In genomic region chr16:5328546-5328945, GRCh38 we compare ENCODE assay signal across 21 cellular contexts.
A peak's percentile ranks its signal among the peaks of the same experiment; 100 is the strongest.
DNase-seq lines count a peak whose midpoint lies in the region; ATAC-seq, FAIRE-seq and TF ChIP-seq lines count a peak whose summit lies in the region.
"Had no signal": no experiment of that assay in that cellular context is flagged by ENCODE, and none has a peak within 500 bp of the region (broad histone marks: within the 10 kb centered on the region; RNA-seq: fewer than 3 reads in every experiment).

No MANE protein-coding gene starts in this region.

- H3K79me2 ChIP-seq in K562 (ENCODE audit: control insufficient read depth, insufficient read depth, low read length) = no peaks in the 10 kb centered on the region
- no peaks in the 10 kb centered on the region for H3K79me2 ChIP-seq in neural progenitor cell (ENCODE audit: low read depth)

- H3K4me1 Mint-ChIP-seq in neural progenitor cell = no peaks in the 10 kb centered on the region

- H4K20me1 ChIP-seq in K562 (replicated peaks; ENCODE audit: control insufficient read depth, insufficient read depth, low read length) (0 out of 2 replicates have a peak, but pooled peaks cover 4% of the 10 kb centered on the region), neural progenitor cell (ENCODE audit: low read depth) (no peaks in the 10 kb centered on the region)

- no peak for FAIRE-seq in K562 (lab: Jason Lieb, UNC)

- TF ChIP-seq EP300 in K562 (IDR thresholded peaks at IDR 0.05; ENCODE audit: low read length) = no peak

- no peak for TF ChIP-seq POLR2A in K562 (conservative IDR thresholded peaks at IDR 0.05)

- H3K9me3 ChIP-seq in K562 (replicated peaks; ENCODE audit: control insufficient read depth, insufficient read depth, low read depth, low read length) (no peaks in the 10 kb centered on the region), neural progenitor cell (ENCODE audit: low read depth) (peaks cover 4% of the 10 kb centered on the region), tibial artery (no peaks in the 10 kb centered on the region), lower lobe of right lung (no peaks in the 10 kb centered on the region)
- H3K9me3 ChIP-seq: MG63 had no signal

- no peaks in the 10 kb centered on the region for H3K36me3 ChIP-seq in K562 (ENCODE audit: control insufficient read depth, insufficient read depth, low read length)
- no peaks in the 10 kb centered on the region for H3K36me3 ChIP-seq in neural progenitor cell
- no peaks in the 10 kb centered on the region for H3K36me3 ChIP-seq in tibial artery
- H3K36me3 ChIP-seq in lower lobe of right lung = no peaks in the 10 kb centered on the region
- H3K36me3 ChIP-seq: MG63 had no signal

- in situ Hi-C loops in Caki2 (cut with HindIII; ENCODE audit: low pct_unique_long_range_greater_than_20kb, low sequenced_read_pairs) (no loop called here), K562 (cut with MboI) (no loop called here)

- H3K4me3 ChIP-seq in K562 = no peak overlapping the region
- H3K4me3 ChIP-seq in neural progenitor cell = no peak overlapping the region
- H3K4me3 ChIP-seq in tibial artery = no peak overlapping the region
- H3K4me3 ChIP-seq in lower lobe of right lung = no peak overlapping the region
- H3K4me3 ChIP-seq: GM23338, MG63 had no signal

- H3K27me3 ChIP-seq in K562 (ENCODE audit: control insufficient read depth in 2 of 2, insufficient read depth in 2 of 2, low read length in 2 of 2) = no peaks in the 10 kb centered on the region
- H3K27me3 ChIP-seq in neural progenitor cell = no peaks in the 10 kb centered on the region
- no peaks in the 10 kb centered on the region for H3K27me3 ChIP-seq in tibial artery
- H3K27me3 ChIP-seq in lower lobe of right lung (ENCODE audit: low read depth) = no peaks in the 10 kb centered on the region

- no peaks in the 10 kb centered on the region for H3K36me3 Mint-ChIP-seq in neural progenitor cell

- H3K27ac Mint-ChIP-seq in neural progenitor cell = no peak overlapping the region
- H3K27ac Mint-ChIP-seq: GM23338; T-helper 1 cell treated with Interleukin-12 subunit alpha and Interleukin-12 subunit beta and Interleukin-4 antibody, amounts not matched to agents 30 μg/mL and 1 μg/mL, for 36 hours had no signal

- H3K4me2 ChIP-seq in K562 (ENCODE audit: insufficient read depth, low read length) (no peak overlapping the region), neural progenitor cell (no peak overlapping the region)
- H3K4me2 ChIP-seq: GM23338, KMS-11 had no signal

- no peak for TF ChIP-seq RAD21 in K562 (CRISPR knock-in tag; conservative IDR thresholded peaks at IDR 0.05 in 1 of 2, IDR thresholded peaks at IDR 0.05 in 1 of 2)

- 0% methylated on average over 5 of the region's 5 CpGs for WGBS in K562 (ENCODE audit: insufficient coverage, low coverage, missing lambda C conversion rate)

- H3K27ac ChIP-seq in K562 (ENCODE audit: extremely low read depth, low read depth, low read length) (no peak overlapping the region), neural progenitor cell (no peak overlapping the region), tibial artery (no peak overlapping the region), lower lobe of right lung (no peak overlapping the region)
- H3K27ac ChIP-seq: KMS-11 had no signal

- no peak for ATAC-seq in K562
- ATAC-seq in lower lobe of right lung = no peak
- ATAC-seq: GM23338 had no signal

- H3F3A ChIP-seq in neural progenitor cell (ENCODE audit: low read depth) = no peaks in the 10 kb centered on the region

- no peaks in the 10 kb centered on the region for H3K9me1 ChIP-seq in K562 (ENCODE audit: control insufficient read depth, insufficient read depth, low read length)

- H2AFZ ChIP-seq in K562 (ENCODE audit: low read depth, low read length) = no peak overlapping the region
- no peak overlapping the region for H2AFZ ChIP-seq in neural progenitor cell (replicated peaks)
- H2AFZ ChIP-seq: GM23338 had no signal

- H3K9ac ChIP-seq in K562 (ENCODE audit: insufficient read depth in 1 of 2, low read depth in 2 of 2, low read length in 2 of 2) (no peak overlapping the region), neural progenitor cell (no peak overlapping the region)
- H3K9ac ChIP-seq: KMS-11 had no signal

- H3K27me3 Mint-ChIP-seq in neural progenitor cell (ENCODE audit: insufficient read depth, low read depth) = peaks cover 12% of the 10 kb centered on the region

- H3K9me3 Mint-ChIP-seq in neural progenitor cell = peaks cover 7% of the 10 kb centered on the region

- no peak for TF ChIP-seq CTCF in K562 (IDR thresholded peaks at IDR 0.05 in 2 of 3, conservative IDR thresholded peaks at IDR 0.05 in 1 of 3; ENCODE audit: insufficient read depth in 2 of 3, low read depth in 1 of 3, low read length in 3 of 3)
- no peak for TF ChIP-seq CTCF in neural progenitor cell (IDR thresholded peaks at IDR 0.05)
- no peak for TF ChIP-seq CTCF in tibial artery (IDR thresholded peaks at IDR 0.05)
- no peak for TF ChIP-seq CTCF in lower lobe of right lung (IDR thresholded peaks at IDR 0.05)

- peak; percentile 7 for DNase-seq in Caki2 (ENCODE audit: low read depth)
- peak; percentile 78 for DNase-seq in M059J (ENCODE audit: low read depth)
- peak; percentile 7 to 58 (median 44) for DNase-seq in K562 (ENCODE audit: extremely low read depth in 1 of 4, low spot score in 3 of 4)
- peak; percentile 9 for DNase-seq in neural progenitor cell (ENCODE audit: low spot score)
- no peak for DNase-seq in Kasumi-1 (lab: John Stamatoyannopoulos, UW)
- DNase-seq in tibial artery = no peak
- no peak for DNase-seq in iPS-NIHi7 (ENCODE audit: extremely low spot score)
- DNase-seq in lower lobe of right lung = no peak
- DNase-seq: C1 segment of cervical spinal cord, DMS79 treated with DMSO at 0.1 percent for 48 hours, HCEC 1CT, MG63, NCI-H1092, NCI-H1436 treated with DMSO at 0.1 percent for 48 hours, NCI-H2029, NCI-H526, OCI-M1, SHP77 had no signal

- CTCF ChIA-PET in K562 (lab: Yijun Ruan, JAX; ENCODE audit: low intra/inter-chr PET ratio) = no interaction called here

- no peak overlapping the region for H3K4me3 Mint-ChIP-seq in neural progenitor cell
- H3K4me3 Mint-ChIP-seq: GM23338; T-helper 1 cell treated with Interleukin-12 subunit alpha and Interleukin-12 subunit beta and Interleukin-4 antibody, amounts not matched to agents 30 μg/mL and 1 μg/mL, for 36 hours had no signal

- intact Hi-C loops in K562 (cut with micrococcal nuclease) (no loop called here), tibial artery (cut with DNase I; ENCODE audit: low total_unique reads) (no loop called here), lower lobe of right lung (cut with DNase I) (no loop called here)

- POLR2A ChIA-PET in K562 (lab: Yijun Ruan, JAX) = no interaction called here

- no TSS peak for BruUV-seq in K562 (replicated peaks; lab: Mats Ljungman, UMichigan)

- H3K4me1 ChIP-seq in K562 (replicated peaks in 1 of 2; ENCODE audit: control insufficient read depth in 2 of 2, insufficient read depth in 2 of 2, low read length in 2 of 2) (no peaks in the 10 kb centered on the region), neural progenitor cell (peaks cover 3% of the 10 kb centered on the region), tibial artery (no peaks in the 10 kb centered on the region), lower lobe of right lung (no peaks in the 10 kb centered on the region)

TF ChIP-seq in K562, 482 proteins besides CTCF, POLR2A, EP300 and RAD21:
- TF ChIP-seq, protein P1, sequence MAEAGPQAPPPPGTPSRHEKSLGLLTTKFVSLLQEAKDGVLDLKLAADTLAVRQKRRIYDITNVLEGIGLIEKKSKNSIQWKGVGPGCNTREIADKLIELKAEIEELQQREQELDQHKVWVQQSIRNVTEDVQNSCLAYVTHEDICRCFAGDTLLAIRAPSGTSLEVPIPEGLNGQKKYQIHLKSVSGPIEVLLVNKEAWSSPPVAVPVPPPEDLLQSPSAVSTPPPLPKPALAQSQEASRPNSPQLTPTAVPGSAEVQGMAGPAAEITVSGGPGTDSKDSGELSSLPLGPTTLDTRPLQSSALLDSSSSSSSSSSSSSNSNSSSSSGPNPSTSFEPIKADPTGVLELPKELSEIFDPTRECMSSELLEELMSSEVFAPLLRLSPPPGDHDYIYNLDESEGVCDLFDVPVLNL (CRISPR knock-in tag; IDR thresholded peaks at IDR 0.05; ENCODE audit: low read depth) = no peak
- TF ChIP-seq SMAD3 (CRISPR knock-in tag; conservative IDR thresholded peaks at IDR 0.05) (no peak), FOXP1 (CRISPR knock-in tag; IDR thresholded peaks at IDR 0.05) (no peak), NR3C1 (CRISPR knock-in tag; IDR thresholded peaks at IDR 0.05) (no peak)
- TF ChIP-seq, protein P2, sequence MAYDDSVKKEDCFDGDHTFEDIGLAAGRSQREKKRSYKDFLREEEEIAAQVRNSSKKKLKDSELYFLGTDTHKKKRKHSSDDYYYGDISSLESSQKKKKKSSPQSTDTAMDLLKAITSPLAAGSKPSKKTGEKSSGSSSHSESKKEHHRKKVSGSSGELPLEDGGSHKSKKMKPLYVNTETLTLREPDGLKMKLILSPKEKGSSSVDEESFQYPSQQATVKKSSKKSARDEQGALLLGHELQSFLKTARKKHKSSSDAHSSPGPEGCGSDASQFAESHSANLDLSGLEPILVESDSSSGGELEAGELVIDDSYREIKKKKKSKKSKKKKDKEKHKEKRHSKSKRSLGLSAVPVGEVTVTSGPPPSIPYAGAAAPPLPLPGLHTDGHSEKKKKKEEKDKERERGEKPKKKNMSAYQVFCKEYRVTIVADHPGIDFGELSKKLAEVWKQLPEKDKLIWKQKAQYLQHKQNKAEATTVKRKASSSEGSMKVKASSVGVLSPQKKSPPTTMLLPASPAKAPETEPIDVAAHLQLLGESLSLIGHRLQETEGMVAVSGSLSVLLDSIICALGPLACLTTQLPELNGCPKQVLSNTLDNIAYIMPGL (CRISPR knock-in tag; IDR thresholded peaks at IDR 0.05) = no peak
TF ChIP-seq in K562: peak in this region for 0.

Comparison
In these comparisons a context has a peak if more than half of its experiments do, and no peak if none do; other contexts are left out.
1. DNase-seq: peak in Caki2 (single experiment), M059J (single experiment), K562 (4 of 4) and neural progenitor cell (single experiment); none in Kasumi-1 (0 of 2), tibial artery (0 of 2), iPS-NIHi7 (single experiment) and lower lobe of right lung (single experiment).